Comparison of ENCODE assay signal across 11 cellular contexts in genomic region chr5:124824637-124825158, GRCh38.
DNase-seq lines count a peak whose midpoint lies in the region; ATAC-seq and TF ChIP-seq lines count a peak whose summit lies in the region.
"Had no signal": no experiment of that assay in that cellular context is flagged by ENCODE, and none has a peak within 500 bp of the region (broad histone marks: within the 10 kb centered on the region; RNA-seq: fewer than 3 reads in every experiment).

No MANE protein-coding gene starts in this region.

- no peak overlapping the region for H3K4me3 Mint-ChIP-seq in stimulated activated memory B cell treated with anti-CD40 and anti-IgM and Interleukin-4, amounts not matched to agents 10 μg/mL and 1 μg/mL and 100 μg/mL, for 72 hours
- H3K4me3 Mint-ChIP-seq: activated CD8-positive, alpha-beta memory T cell treated with anti-CD3 and anti-CD28 coated beads, Interleukin-2, amount 10 ng/mL, durations not matched to agents 7 days and 5 days; mesothelial cell of epicardium had no signal

- no peaks in the 10 kb centered on the region for H3K9me3 Mint-ChIP-seq in stimulated activated memory B cell treated with anti-CD40 and anti-IgM and Interleukin-4, amounts not matched to agents 10 μg/mL and 1 μg/mL and 100 μg/mL, for 72 hours

- TF ChIP-seq POLR2A in gastroesophageal sphincter (IDR thresholded peaks at IDR 0.05) = no peak

- H3K4me2 ChIP-seq in osteoblast (ENCODE audit: insufficient read depth, low read length) = no peak overlapping the region

- H3K27me3 ChIP-seq in gastroesophageal sphincter (no peaks in the 10 kb centered on the region), osteoblast (ENCODE audit: insufficient read depth, low read length) (no peaks in the 10 kb centered on the region)

- H3K4me1 ChIP-seq in gastroesophageal sphincter = peaks cover 6 to 25% (median 8%) of the 10 kb centered on the region in 3 donors
- H3K4me1 ChIP-seq in osteoblast (ENCODE audit: insufficient read depth, low read length) = no peaks in the 10 kb centered on the region

- H4K20me1 ChIP-seq in osteoblast (ENCODE audit: insufficient read depth, low read length) = no peaks in the 10 kb centered on the region

- no peak overlapping the region for H3K27ac ChIP-seq in gastroesophageal sphincter
- no peak overlapping the region for H3K27ac ChIP-seq in osteoblast (ENCODE audit: low read depth, low read length)

- TF ChIP-seq EP300 in gastroesophageal sphincter (IDR thresholded peaks at IDR 0.05) = no peak

- no peak overlapping the region for H2AFZ ChIP-seq in osteoblast (ENCODE audit: low read length)

- WGBS in gastroesophageal sphincter (ENCODE audit: low coverage in 1 of 2), 2 donors = 58 to 67% methylated on average over 4 of the region's 4 CpGs

- TF ChIP-seq CTCF in gastroesophageal sphincter (IDR thresholded peaks at IDR 0.05) (no peak), osteoblast (IDR thresholded peaks at IDR 0.05; ENCODE audit: extremely low read depth, low read depth, low read length) (no peak)

- H3K79me2 ChIP-seq in osteoblast (ENCODE audit: insufficient read depth, low read length) = no peaks in the 10 kb centered on the region

- H3K4me1 Mint-ChIP-seq in stimulated activated memory B cell treated with anti-CD40 and anti-IgM and Interleukin-4, amounts not matched to agents 10 μg/mL and 1 μg/mL and 100 μg/mL, for 72 hours = peaks cover 22% of the 10 kb centered on the region
- H3K4me1 Mint-ChIP-seq: activated CD8-positive, alpha-beta memory T cell treated with anti-CD3 and anti-CD28 coated beads, Interleukin-2, amount 10 ng/mL, durations not matched to agents 7 days and 5 days had no signal

- ATAC-seq in gastroesophageal sphincter (peak; percentile 60), HG03175 (IDR thresholded peaks at IDR 0.05; ENCODE audit: unreplicated experiment) (no peak), GM19397 (IDR thresholded peaks at IDR 0.05; ENCODE audit: unreplicated experiment) (no peak)
- no peak for ATAC-seq in stimulated activated memory B cell treated with anti-CD40 and anti-IgM and Interleukin-4, amounts not matched to agents 10 μg/mL and 1 μg/mL and 100 μg/mL, for 72 hours
- ATAC-seq: activated CD8-positive, alpha-beta memory T cell treated with anti-CD3 and anti-CD28 coated beads, Interleukin-2, amount 10 ng/mL, durations not matched to agents 7 days and 5 days had no signal

- H3K36me3 Mint-ChIP-seq in stimulated activated memory B cell treated with anti-CD40 and anti-IgM and Interleukin-4, amounts not matched to agents 10 μg/mL and 1 μg/mL and 100 μg/mL, for 72 hours = no peaks in the 10 kb centered on the region
- H3K36me3 Mint-ChIP-seq: activated CD8-positive, alpha-beta memory T cell treated with anti-CD3 and anti-CD28 coated beads, Interleukin-2, amount 10 ng/mL, durations not matched to agents 7 days and 5 days; mesothelial cell of epicardium had no signal

- H3K27me3 Mint-ChIP-seq in stimulated activated memory B cell treated with anti-CD40 and anti-IgM and Interleukin-4, amounts not matched to agents 10 μg/mL and 1 μg/mL and 100 μg/mL, for 72 hours = no peaks in the 10 kb centered on the region
- H3K27me3 Mint-ChIP-seq: activated CD8-positive, alpha-beta memory T cell treated with anti-CD3 and anti-CD28 coated beads, Interleukin-2, amount 10 ng/mL, durations not matched to agents 7 days and 5 days had no signal

- peak; percentile 38 for DNase-seq in HS-5 (ENCODE audit: low read depth)
- peak; percentile 93 for DNase-seq in SK-N-DZ (ENCODE audit: low spot score)
- DNase-seq in osteoblast (ENCODE audit: insufficient read length, low spot score, missing footprints) = no peak
- DNase-seq: activated CD8-positive, alpha-beta memory T cell treated with anti-CD3 and anti-CD28 coated beads, Interleukin-2, amount 10 ng/mL, durations not matched to agents 7 days and 5 days; stimulated activated CD4-positive, alpha-beta T cell treated with anti-CD3 and anti-CD28 coated beads, Interleukin-4, amount 100 ng/mL, for 24 hours had no signal

- H3K27ac Mint-ChIP-seq in stimulated activated memory B cell treated with anti-CD40 and anti-IgM and Interleukin-4, amounts not matched to agents 10 μg/mL and 1 μg/mL and 100 μg/mL, for 72 hours = peak overlapping the region; percentile 71
- H3K27ac Mint-ChIP-seq: activated CD8-positive, alpha-beta memory T cell treated with anti-CD3 and anti-CD28 coated beads, Interleukin-2, amount 10 ng/mL, durations not matched to agents 7 days and 5 days; mesothelial cell of epicardium had no signal

- H3K4me3 ChIP-seq in gastroesophageal sphincter (no peak overlapping the region), osteoblast (ENCODE audit: insufficient read depth, low read length) (no peak overlapping the region)
- H3K4me3 ChIP-seq: HAP-1 had no signal

- H3K9me3 ChIP-seq in gastroesophageal sphincter = no peaks in the 10 kb centered on the region
- H3K9me3 ChIP-seq in osteoblast (ENCODE audit: low read depth, low read length) = no peaks in the 10 kb centered on the region
- H3K9me3 ChIP-seq: HAP-1 had no signal

- H3K36me3 ChIP-seq in gastroesophageal sphincter (no peaks in the 10 kb centered on the region), osteoblast (ENCODE audit: insufficient read depth, low read length) (no peaks in the 10 kb centered on the region)
- H3K36me3 ChIP-seq: HAP-1 had no signal
